In the genomic region with DNA sequence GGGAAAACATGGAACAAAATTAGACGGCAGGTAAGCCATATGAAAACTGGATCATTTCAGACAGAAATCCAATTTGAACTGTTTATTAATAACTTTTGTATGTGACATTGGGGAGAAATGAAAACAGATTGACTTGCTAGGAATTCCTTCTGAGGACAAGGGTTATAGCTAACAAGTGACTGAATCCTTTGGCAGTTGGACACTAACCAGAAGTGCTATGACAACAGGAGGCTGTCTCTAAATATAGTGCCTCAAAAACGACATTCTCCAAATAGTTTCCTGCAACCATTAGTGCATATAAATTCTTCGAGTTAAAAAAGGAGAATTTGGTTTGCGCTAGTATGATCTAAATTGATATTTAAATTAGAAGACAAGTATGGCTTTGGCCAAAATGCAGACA, we compare ENCODE assay signal across 28 cellular contexts.
DNase-seq lines count a peak whose midpoint lies in the region; ATAC-seq and TF ChIP-seq lines count a peak whose summit lies in the region.
"Had no signal": no experiment of that assay in that cellular context is flagged by ENCODE, and none has a peak within 500 bp of the region (broad histone marks: within the 10 kb centered on the region; RNA-seq: fewer than 3 reads in every experiment).

No MANE protein-coding gene starts in this region.

- H3K4me1 Mint-ChIP-seq in GM23338 (peaks cover 3% of the 10 kb centered on the region; the same call in 2 of the 3 replicates), nephron (no peaks in the 10 kb centered on the region)
- H3K4me1 Mint-ChIP-seq: activated CD4-positive, alpha-beta T cell treated with anti-CD3 and anti-CD28 coated beads for 36 hours; naive thymus-derived CD4-positive, alpha-beta T cell; T-helper 17 cell had no signal

- no peaks in the 10 kb centered on the region for H3K79me2 ChIP-seq in GM23338 (replicated peaks; ENCODE audit: insufficient read depth)

- H3K27ac Mint-ChIP-seq in GM23338 (no peak overlapping the region), nephron (peak overlapping the region in 2 of 3 experiments; percentile 44 to 74)
- H3K27ac Mint-ChIP-seq: activated CD4-positive, alpha-beta T cell treated with anti-CD3 and anti-CD28 coated beads for 36 hours; activated CD8-positive, alpha-beta T cell treated with anti-CD3 and anti-CD28 coated beads, Interleukin-2, amount 10 ng/mL, durations not matched to agents 7 days and 5 days; activated naive CD8-positive, alpha-beta T cell; naive thymus-derived CD4-positive, alpha-beta T cell; T-helper 17 cell; type B pancreatic cell had no signal

- no peak overlapping the region for H3K27ac ChIP-seq in GM23338 (ENCODE audit: low read depth)
- H3K27ac ChIP-seq: SK-N-MC, skin epidermis had no signal

- H3K4me1 ChIP-seq in GM23338 (ENCODE audit: insufficient read depth), result peaks cover 7% of the 10 kb centered on the region; the same call in 1 of the 2 replicates

- H3K27me3 ChIP-seq in GM23338 (ENCODE audit: insufficient read depth), result no peaks in the 10 kb centered on the region

- H3K27me3 Mint-ChIP-seq in GM23338 (ENCODE audit: insufficient read depth, low read depth, poor library complexity) (no peaks in the 10 kb centered on the region), nephron (ENCODE audit: low read depth) (no peaks in the 10 kb centered on the region)
- H3K27me3 Mint-ChIP-seq: activated CD4-positive, alpha-beta T cell treated with anti-CD3 and anti-CD28 coated beads for 36 hours; activated naive CD8-positive, alpha-beta T cell; naive thymus-derived CD4-positive, alpha-beta T cell; T-helper 17 cell; type B pancreatic cell had no signal

- intact Hi-C loops in left ventricle myocardium superior (cut with micrococcal nuclease), result no loop called here

- no peaks in the 10 kb centered on the region for H3F3A ChIP-seq in GM23338 (replicated peaks; ENCODE audit: low read depth)

- H3K36me3 Mint-ChIP-seq in GM23338 (ENCODE audit: low read depth) (no peaks in the 10 kb centered on the region), nephron (ENCODE audit: low read depth) (no peaks in the 10 kb centered on the region)
- H3K36me3 Mint-ChIP-seq: activated naive CD8-positive, alpha-beta T cell; naive thymus-derived CD4-positive, alpha-beta T cell; type B pancreatic cell had no signal

- TF ChIP-seq CTCF in GM23338 (conservative IDR thresholded peaks at IDR 0.05; ENCODE audit: low read depth in 2 of 2) (no peak), nephron (IDR thresholded peaks at IDR 0.05; ENCODE audit: unreplicated experiment in 3 of 3) (no peak)

- no peaks in the 10 kb centered on the region for H3K9me2 ChIP-seq in GM23338 (ENCODE audit: insufficient read depth)

- H3K4me3 Mint-ChIP-seq in GM23338 (no peak overlapping the region), nephron (no peak overlapping the region)
- H3K4me3 Mint-ChIP-seq: activated CD4-positive, alpha-beta T cell treated with anti-CD3 and anti-CD28 coated beads for 36 hours; activated CD8-positive, alpha-beta T cell treated with anti-CD3 and anti-CD28 coated beads, Interleukin-2, amount 10 ng/mL, durations not matched to agents 7 days and 5 days; activated naive CD8-positive, alpha-beta T cell; naive thymus-derived CD4-positive, alpha-beta T cell; T-helper 17 cell; type B pancreatic cell had no signal

- no peaks in the 10 kb centered on the region for H3K9me3 Mint-ChIP-seq in GM23338
- H3K9me3 Mint-ChIP-seq in nephron, result no peaks in the 10 kb centered on the region
- H3K9me3 Mint-ChIP-seq: type B pancreatic cell had no signal

- no peaks in the 10 kb centered on the region for H4K20me1 ChIP-seq in GM23338 (replicated peaks; ENCODE audit: insufficient read depth)

- H3K4me3 ChIP-seq in GM23338, result no peak overlapping the region
- H3K4me3 ChIP-seq: K562, SK-N-MC, skin epidermis had no signal

- no peak overlapping the region for H3K4me2 ChIP-seq in GM23338

- no peaks in the 10 kb centered on the region for H3K36me3 ChIP-seq in GM23338 (ENCODE audit: insufficient read depth)

- ATAC-seq in GM23338 (no peak), SK-N-SH treated with all-trans-retinoic acid at 6 μM for 48 hours (no peak), left ventricle myocardium superior (peak; percentile 74), HG03159 (IDR thresholded peaks at IDR 0.05; ENCODE audit: unreplicated experiment) (no peak)
- ATAC-seq: activated CD4-positive, alpha-beta T cell treated with anti-CD3 and anti-CD28 coated beads for 36 hours; activated CD8-positive, alpha-beta T cell treated with anti-CD3 and anti-CD28 coated beads, Interleukin-2, amount 10 ng/mL, durations not matched to agents 7 days and 5 days; HCT116; K562; naive thymus-derived CD4-positive, alpha-beta T cell; T-helper 17 cell had no signal

- no peak overlapping the region for H2AFZ ChIP-seq in GM23338

- DNase-seq in GM23338 (ENCODE audit: low spot score) (peak; percentile 19), left ventricle myocardium superior (no peak), NCI-H2227 treated with DMSO at 0.1 percent for 48 hours (lab: John Stamatoyannopoulos, UW) (no peak), MV-4-11 (lab: John Stamatoyannopoulos, UW) (no peak)
- DNase-seq: activated CD4-positive, alpha-beta T cell treated with anti-CD3 and anti-CD28 coated beads for 36 hours; activated CD8-positive, alpha-beta T cell treated with anti-CD3 and anti-CD28 coated beads, Interleukin-2, amount 10 ng/mL, durations not matched to agents 7 days and 5 days; aorta; C1 segment of cervical spinal cord; cerebellar nuclear complex; DMS79 treated with DMSO at 0.1 percent for 48 hours; glutamatergic neuron; naive thymus-derived CD4-positive, alpha-beta T cell; NCI-H1105 treated with DMSO at 0.1 percent for 48 hours; NCI-H2029; occipital lobe; RPMI8226; stimulated activated CD4-positive, alpha-beta T cell treated with anti-CD3 and anti-CD28 coated beads, Interleukin-1b, Interleukin-23, amount 100 ng/mL, for 48 hours; stimulated activated CD8-positive, alpha-beta memory T cell treated with anti-CD3 and anti-CD28 coated beads, Interleukin-4, amount 100 ng/mL, for 48 hours; T-helper 17 cell had no signal

TF ChIP-seq in GM23338, 12 proteins besides CTCF, POLR2A, EP300 and RAD21:
- TF ChIP-seq POLR2AphosphoS5 (IDR thresholded peaks at IDR 0.05; ENCODE audit: low read depth) (no peak), EZH2 (IDR thresholded peaks at IDR 0.05; ENCODE audit: low read depth, unreplicated experiment) (no peak), CREB1 (CRISPR knock-in tag; IDR thresholded peaks at IDR 0.05; ENCODE audit: low read depth) (no peak), REST (IDR thresholded peaks at IDR 0.05; ENCODE audit: unreplicated experiment) (no peak)

TF ChIP-seq in SK-N-SH treated with all-trans-retinoic acid at 6 μM for 48 hours, 23 proteins besides CTCF, POLR2A, EP300 and RAD21:
- TF ChIP-seq ZFP30 (CRISPR knock-in tag; IDR thresholded peaks at IDR 0.05) (no peak), TOX (CRISPR knock-in tag; IDR thresholded peaks at IDR 0.05; ENCODE audit: borderline replicate concordance) (no peak), BACH2 (CRISPR knock-in tag; IDR thresholded peaks at IDR 0.05; ENCODE audit: borderline replicate concordance) (no peak), ISL1 (CRISPR knock-in tag; IDR thresholded peaks at IDR 0.05) (peak; percentile 78)
